8 cellular contexts compared by ENCODE assay signal in the genomic region with DNA sequence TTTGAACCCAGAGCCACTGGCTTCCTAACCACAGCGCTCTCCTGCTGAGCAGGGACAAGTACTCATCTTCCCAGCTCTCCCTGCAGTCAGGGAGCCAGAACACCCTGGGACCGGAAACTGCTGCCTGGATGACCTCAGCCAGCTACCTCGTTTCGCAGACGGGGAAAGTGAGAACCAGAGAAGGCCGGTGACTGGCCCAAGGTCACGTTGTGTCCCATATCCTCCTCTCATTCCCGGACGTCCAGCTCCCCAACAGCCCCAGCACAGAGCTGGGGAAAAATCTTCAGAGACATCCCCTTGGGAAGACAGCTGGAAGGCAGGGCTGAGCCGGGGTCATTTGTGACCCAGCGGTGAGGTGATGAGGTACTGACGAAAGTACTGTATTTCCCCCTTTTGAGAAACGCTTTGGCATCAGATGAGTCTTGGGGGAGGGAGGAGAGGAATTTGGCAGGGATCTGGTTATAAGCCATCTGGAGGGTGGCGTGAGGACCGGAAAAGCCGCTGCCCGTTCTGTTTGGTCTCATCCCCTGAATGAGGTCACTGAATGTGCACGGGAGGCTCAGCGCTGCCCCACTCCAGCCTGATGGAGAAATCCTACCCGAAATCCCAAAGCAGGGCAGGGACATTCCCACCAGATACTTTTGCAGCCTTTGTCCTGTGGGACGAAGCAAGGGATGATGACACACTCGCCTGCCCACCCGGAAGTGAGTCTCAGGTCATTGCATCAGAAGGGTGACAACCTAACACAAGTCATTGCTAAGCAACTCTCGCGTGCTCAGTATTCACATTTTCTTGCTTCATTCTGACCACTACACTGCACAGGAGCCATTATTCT. TPM values are rescaled to one million over a fixed set of nuclear protein-coding genes. Genes with fewer than 3 reads are reported as not detected.
DNase-seq lines count a peak whose midpoint lies in the region; ATAC-seq, FAIRE-seq and TF ChIP-seq lines count a peak whose summit lies in the region.

No MANE protein-coding gene starts in this region.

- no peaks in the 10 kb centered on the region for H3K27me3 ChIP-seq in endothelial cell of umbilical vein (ENCODE audit: control insufficient read depth in 2 of 2, insufficient read depth in 2 of 2, low read length in 2 of 2)
- no peaks in the 10 kb centered on the region for H3K27me3 ChIP-seq in osteoblast (ENCODE audit: insufficient read depth, low read length)

- no peak for TF ChIP-seq CTCF in endothelial cell of umbilical vein (IDR thresholded peaks at IDR 0.05; ENCODE audit: extremely low read depth in 1 of 2, insufficient read depth in 1 of 2, low read depth in 1 of 2, low read length in 2 of 2)
- no peak for TF ChIP-seq CTCF in osteoblast (IDR thresholded peaks at IDR 0.05; ENCODE audit: extremely low read depth, low read depth, low read length)

- H3K27ac ChIP-seq in endothelial cell of umbilical vein (ENCODE audit: insufficient read depth, low read depth, low read length) (peak overlapping the region; percentile 6), osteoblast (ENCODE audit: low read depth, low read length) (peak overlapping the region; percentile 100)

- no peak overlapping the region for H3K4me2 ChIP-seq in endothelial cell of umbilical vein (ENCODE audit: insufficient read depth, low read length)
- peak overlapping the region; percentile 49 for H3K4me2 ChIP-seq in osteoblast (ENCODE audit: insufficient read depth, low read length)

- intact Hi-C loops in endothelial cell of umbilical vein (cut with micrococcal nuclease), result loop anchor here (1.0 kb wide), 1 partner anchor 9 kb away; no protein-coding TSS in a partner anchor

- POLR2A ChIA-PET in endothelial cell of umbilical vein (lab: Charles Lee), result no interaction called here

- DNase-seq in EH (ENCODE audit: low read depth) (peak; percentile 97), NOMO-1 (lab: John Stamatoyannopoulos, UW; ENCODE audit: unreplicated experiment in 2 of 2) (peak; percentile 64 to 85), endothelial cell of umbilical vein (ENCODE audit: low read depth, low spot score) (no peak), osteoblast (ENCODE audit: insufficient read length, low spot score, missing footprints) (peak; percentile 94), foreskin melanocyte (no peak)

- TF ChIP-seq POLR2A in endothelial cell of umbilical vein (IDR thresholded peaks at IDR 0.05; ENCODE audit: low read depth, low read length), result no peak

- no TSS peak for BruUV-seq in endothelial cell of umbilical vein (replicated peaks; lab: Mats Ljungman, UMichigan)

- H3K9me1 ChIP-seq in endothelial cell of umbilical vein (replicated peaks; ENCODE audit: control insufficient read depth, extremely low read depth, insufficient read depth, low read length), result no peaks in the 10 kb centered on the region

- H3K36me3 ChIP-seq in endothelial cell of umbilical vein (ENCODE audit: control insufficient read depth in 2 of 2, extremely low read depth in 1 of 2, insufficient read depth in 2 of 2, low read length in 2 of 2) (no peaks in the 10 kb centered on the region), osteoblast (ENCODE audit: insufficient read depth, low read length) (no peaks in the 10 kb centered on the region)

- dilution Hi-C loops in endothelial cell of umbilical vein (cut with MboI; ENCODE audit: extremely low pct_ligation_motif_present, low sequenced_read_pairs), result no loop called here

- H3K9me3 ChIP-seq in endothelial cell of umbilical vein (replicated peaks; ENCODE audit: control insufficient read depth, insufficient read depth, low read length) (no peaks in the 10 kb centered on the region), osteoblast (ENCODE audit: low read depth, low read length) (no peaks in the 10 kb centered on the region)

- CTCF ChIA-PET in endothelial cell of umbilical vein (lab: Charles Lee), result interaction anchor here (1.0 to 1.7 kb wide), 3 partner anchors 15 to 41 kb away, joined by 3 to 4 read pairs (median 3); a partner anchor contains a TSS

- no peak overlapping the region for H2AFZ ChIP-seq in endothelial cell of umbilical vein (ENCODE audit: low read depth, low read length)
- no peak overlapping the region for H2AFZ ChIP-seq in osteoblast (ENCODE audit: low read length)

- ATAC-seq in GM18502 (IDR thresholded peaks at IDR 0.05; ENCODE audit: poor library complexity, unreplicated experiment) (no peak), HG02870 (IDR thresholded peaks at IDR 0.05; ENCODE audit: unreplicated experiment) (no peak), GM19328 (IDR thresholded peaks at IDR 0.05; ENCODE audit: unreplicated experiment) (no peak)

- H4K20me1 ChIP-seq in endothelial cell of umbilical vein (replicated peaks; ENCODE audit: control insufficient read depth, extremely low read depth, insufficient read depth, low read length), result no peaks in the 10 kb centered on the region
- H4K20me1 ChIP-seq in osteoblast (ENCODE audit: insufficient read depth, low read length), result no peaks in the 10 kb centered on the region

- FAIRE-seq in endothelial cell of umbilical vein (lab: Jason Lieb, UNC), result no peak

- H3K4me1 ChIP-seq in endothelial cell of umbilical vein (ENCODE audit: control insufficient read depth, extremely low read depth, insufficient read depth, low read length) (peaks cover 23% of the 10 kb centered on the region), osteoblast (ENCODE audit: insufficient read depth, low read length) (peaks cover 59% of the 10 kb centered on the region)

- no peaks in the 10 kb centered on the region for H3K79me2 ChIP-seq in endothelial cell of umbilical vein (ENCODE audit: control insufficient read depth, insufficient read depth, low read length)
- no peaks in the 10 kb centered on the region for H3K79me2 ChIP-seq in osteoblast (ENCODE audit: insufficient read depth, low read length)

- H3K9ac ChIP-seq in endothelial cell of umbilical vein (replicated peaks; ENCODE audit: extremely low read depth, insufficient read depth, low read length), result no peak overlapping the region

- H3K4me3 ChIP-seq in endothelial cell of umbilical vein (replicated peaks in 1 of 3; ENCODE audit: insufficient read depth in 1 of 3, low read depth in 1 of 3, low read length in 3 of 3) (no peak overlapping the region), osteoblast (ENCODE audit: insufficient read depth, low read length) (peak overlapping the region; percentile 3)

TF ChIP-seq in endothelial cell of umbilical vein, 7 proteins besides CTCF, POLR2A, EP300 and RAD21:
- TF ChIP-seq EZH2 (IDR thresholded peaks at IDR 0.05; ENCODE audit: borderline replicate concordance, low read depth, low read length, severe bottlenecking) (no peak), POLR2AphosphoS5 (IDR thresholded peaks at IDR 0.05; ENCODE audit: insufficient read depth, low read depth, low read length) (no peak), JUN (IDR thresholded peaks at IDR 0.05; ENCODE audit: borderline replicate concordance, insufficient read depth, insufficient read length, low read depth) (no peak), FOS (IDR thresholded peaks at IDR 0.05; ENCODE audit: borderline replicate concordance, insufficient read depth, low read length) (no peak), GATA2 (IDR thresholded peaks at IDR 0.05; ENCODE audit: insufficient read depth, insufficient read length, low read depth, low read length) (no peak), MYC (IDR thresholded peaks at IDR 0.05; ENCODE audit: low read depth, low read length) (no peak)
- TF ChIP-seq, protein P1, sequence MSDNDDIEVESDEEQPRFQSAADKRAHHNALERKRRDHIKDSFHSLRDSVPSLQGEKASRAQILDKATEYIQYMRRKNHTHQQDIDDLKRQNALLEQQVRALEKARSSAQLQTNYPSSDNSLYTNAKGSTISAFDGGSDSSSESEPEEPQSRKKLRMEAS (IDR thresholded peaks at IDR 0.05; ENCODE audit: insufficient read depth, insufficient read length), result no peak

RNA-seq across cellular contexts. Expression of a gene that starts 41.1 kb away (rescaled TPM):
- total RNA-seq in endothelial cell of umbilical vein (0.27 and 0.35 TPM in 2 replicates), osteoblast (3.2 and 3.3 TPM in 2 replicates)
- 0.12 and 0.35 TPM in 2 replicates for polyA plus RNA-seq in endothelial cell of umbilical vein
- 0.06 and 0.16 TPM in 2 replicates for polyA plus RNA-seq in endothelial cell of umbilical vein (2011; cell fraction: cytosol; rRNA removed)
- polyA plus RNA-seq in endothelial cell of umbilical vein (2011; cell fraction: nucleus; rRNA removed), result 0.66 and 1.1 TPM in 2 replicates
- polyA plus RNA-seq in endothelial cell of umbilical vein (2012), result 0.56 and 0.87 TPM in 2 replicates
- polyA minus RNA-seq in endothelial cell of umbilical vein, result 0.19 TPM in 1 of 2 replicates, not detected in the other
- polyA minus RNA-seq in endothelial cell of umbilical vein (2011; cell fraction: cytosol; rRNA and poly(A)+ RNA removed), result 1.1 TPM
- polyA minus RNA-seq in endothelial cell of umbilical vein (2011; cell fraction: nucleus; rRNA and poly(A)+ RNA removed), result 0.24 and 1.2 TPM in 2 replicates

Comparison
In these comparisons a context has a peak if more than half of its experiments do, and no peak if none do; other contexts are left out.
1. DNase-seq: peak in EH (single experiment), NOMO-1 (2 of 2) and osteoblast (single experiment); none in endothelial cell of umbilical vein (single experiment) and foreskin melanocyte (single experiment).